1 cellular context compared by ENCODE assay signal in genomic region chr21:29299906-29300546, GRCh38.
TF ChIP-seq lines count a peak whose summit lies in the region.

No MANE protein-coding gene starts in this region.

TF ChIP-seq in SK-N-SH, 30 proteins besides CTCF, POLR2A, EP300 and RAD21 (continued from another document):
- TF ChIP-seq ZBTB33 (IDR thresholded peaks at IDR 0.05; ENCODE audit: borderline replicate concordance, low read depth) (no peak), CHD2 (IDR thresholded peaks at IDR 0.05; ENCODE audit: low read length, partially characterized antibody) (no peak), ELF1 (IDR thresholded peaks at IDR 0.05) (0 out of 2 replicates have a peak, but pooled peaks have one; percentile 11), MEF2A (IDR thresholded peaks at IDR 0.05; ENCODE audit: borderline replicate concordance, low read depth) (no peak), IRF3 (IDR thresholded peaks at IDR 0.05; ENCODE audit: low read depth, low read length) (no peak), RXRA (IDR thresholded peaks at IDR 0.05; ENCODE audit: borderline replicate concordance, low read depth) (no peak), GABPA (IDR thresholded peaks at IDR 0.05; ENCODE audit: low read depth) (no peak), NRF1 (IDR thresholded peaks at IDR 0.05; ENCODE audit: low read depth, low read length) (no peak)
